ENCODE assay signal across 7 cellular contexts in the genomic region with DNA sequence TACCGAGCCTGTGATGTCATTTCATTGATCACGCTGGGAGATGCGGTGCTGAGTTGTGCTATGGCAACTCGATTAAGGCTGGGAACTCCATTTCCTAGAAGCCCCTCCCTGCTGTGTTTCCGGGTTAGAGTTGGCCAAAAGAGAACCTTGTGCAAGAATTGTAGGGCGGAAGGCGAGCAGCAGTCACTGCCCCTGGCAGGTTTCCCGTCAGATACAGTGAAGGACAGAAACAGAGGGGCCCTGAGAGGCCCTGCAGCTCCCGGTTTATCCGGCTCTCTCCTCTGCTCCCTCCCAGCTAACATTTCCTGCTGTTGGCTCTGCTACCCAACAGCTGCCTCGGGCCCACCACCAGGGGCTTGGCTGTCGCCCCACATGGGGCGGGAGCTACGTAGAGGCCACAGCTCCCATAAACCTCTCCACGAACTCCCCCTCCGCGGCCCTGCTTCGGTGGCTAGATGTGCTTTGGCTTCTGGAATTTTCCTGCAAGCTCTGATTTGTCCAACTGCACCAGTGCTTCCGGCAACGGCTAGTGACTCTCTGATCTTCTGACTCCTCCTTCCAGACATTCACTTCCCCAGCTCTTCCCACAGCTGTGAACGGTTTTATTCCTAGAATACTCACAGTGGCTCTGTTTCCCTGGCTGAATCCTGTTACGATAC.
DNase-seq lines count a peak whose midpoint lies in the region; ATAC-seq and TF ChIP-seq lines count a peak whose summit lies in the region.

No MANE protein-coding gene starts in this region.

- H3K9me3 Mint-ChIP-seq in nephron = peaks cover 13% of the 10 kb centered on the region

- peak overlapping the region; percentile 17 to 64 (median 56) for H3K4me3 Mint-ChIP-seq in nephron

- H3K27ac Mint-ChIP-seq in nephron = peak overlapping the region; percentile 91 to 97 (median 96)

- H3K4me1 Mint-ChIP-seq in nephron = peaks cover 16% of the 10 kb centered on the region

- peak overlapping the region; percentile 26 for H3K4me3 ChIP-seq in fibroblast of the aortic adventitia (ENCODE audit: low read depth, low read length)

- no peaks in the 10 kb centered on the region for H3K36me3 Mint-ChIP-seq in nephron (ENCODE audit: low read depth)

- peak; percentile 42 for TF ChIP-seq CTCF in fibroblast of the aortic adventitia (IDR thresholded peaks at IDR 0.05; ENCODE audit: insufficient read depth, low read length)
- TF ChIP-seq CTCF in nephron (IDR thresholded peaks at IDR 0.05; ENCODE audit: unreplicated experiment in 3 of 3) = peak in 2 of 3 experiments; percentile 20 to 37

- DNase-seq in RPMI7951 (ENCODE audit: low read depth) (peak; percentile 95), fibroblast of the aortic adventitia (ENCODE audit: low read depth) (peak; percentile 95), stromal cell of bone marrow (ENCODE audit: low read depth) (peak; percentile 86)
- peak; percentile 6 for DNase-seq in activated T-helper 9 cell treated with anti-CD3 and anti-CD28 coated beads, Interleukin-2, amount 50 U/mL, for 16 hours (ENCODE audit: low read depth)

- H3K27me3 Mint-ChIP-seq in nephron (ENCODE audit: low read depth) = no peaks in the 10 kb centered on the region

- ATAC-seq in GM21786 (IDR thresholded peaks at IDR 0.05; ENCODE audit: unreplicated experiment) = peak; percentile 58
- no peak for ATAC-seq in GM18498 (IDR thresholded peaks at IDR 0.05; ENCODE audit: unreplicated experiment)

Comparison
In these comparisons a context has a peak if more than half of its experiments do, and no peak if none do; other contexts are left out.
1. DNase-seq: peak in every context shown above with its lines; median percentile 95 in RPMI7951; 95 in fibroblast of the aortic adventitia; 86 in stromal cell of bone marrow; 6 in activated T-helper 9 cell treated with anti-CD3 and anti-CD28 coated beads, Interleukin-2, amount 50 U/mL, for 16 hours.